In the genomic region with DNA sequence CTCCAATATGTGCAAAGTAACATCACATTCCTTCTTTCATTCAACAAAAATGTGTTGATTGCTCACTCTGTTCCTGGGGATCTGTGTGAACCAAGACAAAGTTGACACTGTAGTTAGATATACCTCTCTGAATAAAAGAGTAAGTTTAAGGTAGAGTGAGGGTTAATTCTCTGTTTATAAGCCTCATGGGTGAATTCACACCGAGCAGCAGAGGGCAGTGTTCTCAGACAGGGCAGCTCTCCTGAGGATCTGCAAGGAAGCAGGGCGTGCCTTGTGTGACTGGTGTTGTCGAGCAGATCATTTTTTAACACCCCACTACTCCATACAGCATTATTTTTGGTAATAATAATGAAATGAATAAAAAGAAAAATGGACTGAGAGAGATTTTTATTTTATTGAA, we compare ENCODE assay signal across 8 cellular contexts. TPM values are rescaled to one million over a fixed set of nuclear protein-coding genes. Genes with fewer than 3 reads are reported as not detected.
DNase-seq lines count a peak whose midpoint lies in the region; ATAC-seq lines count a peak whose summit lies in the region.

No MANE protein-coding gene starts in this region.

- H3K4me3 Mint-ChIP-seq in activated CD4-positive, alpha-beta T cell treated with anti-CD3 and anti-CD28 coated beads, Interleukin-2, amount 10 ng/mL, durations not matched to agents 7 days and 5 days = no peak overlapping the region

- no peaks in the 10 kb centered on the region for H3K4me1 Mint-ChIP-seq in activated CD4-positive, alpha-beta T cell treated with anti-CD3 and anti-CD28 coated beads, Interleukin-2, amount 10 ng/mL, durations not matched to agents 7 days and 5 days

- peaks cover 12% of the 10 kb centered on the region for H3K27me3 Mint-ChIP-seq in activated CD4-positive, alpha-beta T cell treated with anti-CD3 and anti-CD28 coated beads, Interleukin-2, amount 10 ng/mL, durations not matched to agents 7 days and 5 days

- H3K27ac Mint-ChIP-seq in activated CD4-positive, alpha-beta T cell treated with anti-CD3 and anti-CD28 coated beads, Interleukin-2, amount 10 ng/mL, durations not matched to agents 7 days and 5 days = no peak overlapping the region

- H3K36me3 Mint-ChIP-seq in activated CD4-positive, alpha-beta T cell treated with anti-CD3 and anti-CD28 coated beads, Interleukin-2, amount 10 ng/mL, durations not matched to agents 7 days and 5 days (ENCODE audit: low read depth) = no peaks in the 10 kb centered on the region

- CTCF ChIA-PET in activated CD4-positive, alpha-beta T cell treated with anti-CD3 and anti-CD28 coated beads, Interleukin-2, amount 10 ng/mL, durations not matched to agents 7 days and 5 days (lab: Charles Lee) = interaction anchor here (1.0 kb wide), 1 partner anchor 11 kb away, joined by 3 read pairs; no protein-coding TSS in a partner anchor

- DNase-seq in CMK (ENCODE audit: low read depth) (peak; percentile 26), NCI-H1694 treated with DMSO at 0.1 percent for 48 hours (lab: John Stamatoyannopoulos, UW) (peak; percentile 12), glomerular visceral epithelial cell (ENCODE audit: extremely low spot score) (peak; percentile 62), NCI-H524 treated with DMSO at 0.1 percent for 48 hours (lab: John Stamatoyannopoulos, UW) (no peak)
- peak; percentile 49 for DNase-seq in activated CD4-positive, alpha-beta T cell treated with anti-CD3 and anti-CD28 coated beads, Interleukin-2, amount 10 ng/mL, durations not matched to agents 7 days and 5 days
- peak; percentile 22 to 23 for DNase-seq in stimulated activated CD4-positive, alpha-beta T cell treated with anti-CD3 and anti-CD28 coated beads, Interleukin-4, amount 100 ng/mL, for 48 hours (ENCODE audit: low read depth in 2 of 2)

- no peaks in the 10 kb centered on the region for H3K9me3 Mint-ChIP-seq in activated CD4-positive, alpha-beta T cell treated with anti-CD3 and anti-CD28 coated beads, Interleukin-2, amount 10 ng/mL, durations not matched to agents 7 days and 5 days

- POLR2A ChIA-PET in activated CD4-positive, alpha-beta T cell treated with anti-CD3 and anti-CD28 coated beads, Interleukin-2, amount 10 ng/mL, durations not matched to agents 7 days and 5 days (lab: Charles Lee) = no interaction called here

- ATAC-seq in GM21390 (IDR thresholded peaks at IDR 0.05; ENCODE audit: unreplicated experiment) (peak; percentile 56), HG03460 (IDR thresholded peaks at IDR 0.05; ENCODE audit: unreplicated experiment) (no peak)

RNA-seq across cellular contexts. Expression of a gene that starts 34.4 kb away (rescaled TPM):
- not detected for total RNA-seq in activated CD4-positive, alpha-beta T cell treated with anti-CD3 and anti-CD28 coated beads, Interleukin-2, amount 10 ng/mL, durations not matched to agents 7 days and 5 days

RNA-seq across cellular contexts. Expression of a gene that starts 40.2 kb away (rescaled TPM):
- total RNA-seq in activated CD4-positive, alpha-beta T cell treated with anti-CD3 and anti-CD28 coated beads, Interleukin-2, amount 10 ng/mL, durations not matched to agents 7 days and 5 days = not detected
